In genomic region chr14:75002392-75003249, GRCh38 we compare ENCODE assay signal across 8 cellular contexts.
DNase-seq lines count a peak whose midpoint lies in the region; ATAC-seq lines count a peak whose summit lies in the region.

Gene EIF2B2, plus strand, starts transcription at chr14:75002921. Its CDS starts 70 bp downstream, at chr14:75002991.

- ATAC-seq in GM19023 (IDR thresholded peaks at IDR 0.05; ENCODE audit: unreplicated experiment): peak; percentile 98
- ATAC-seq in HG03280 (IDR thresholded peaks at IDR 0.05; ENCODE audit: unreplicated experiment): peak; percentile 97

- peak; percentile 95 for DNase-seq in AG08396 (ENCODE audit: low spot score)
- peak; percentile 96 for DNase-seq in NCI-H345 treated with DMSO at 0.1 percent for 48 hours (lab: John Stamatoyannopoulos, UW; ENCODE audit: unreplicated experiment)
- DNase-seq in activated CD4-positive, CD25-positive, alpha-beta regulatory T cell (lab: John Stamatoyannopoulos, UW): peak; percentile 95 to 98 (median 97)
- peak; percentile 99 for DNase-seq in central memory CD4-positive, alpha-beta T cell
- peak; percentile 94 for DNase-seq in inferior parietal cortex (ENCODE audit: extremely low spot score)
- peak; percentile 99 for DNase-seq in stimulated activated CD4-positive, alpha-beta T cell treated with anti-CD3 and anti-CD28 coated beads, Interleukin-12 subunit alpha, Interleukin-12 subunit beta, amount 100 ng/mL, for 24 hours (ENCODE audit: low read depth in 2 of 2)

Comparison
In these comparisons a context has a peak if more than half of its experiments do, and no peak if none do; other contexts are left out.
1. Peak in every context shown above with its lines: DNase-seq and ATAC-seq.